8 cellular contexts compared by ENCODE assay signal in genomic region chr20:36573103-36573797, GRCh38. TPM values are rescaled to one million over a fixed set of nuclear protein-coding genes. Genes with fewer than 3 reads are reported as not detected.
DNase-seq lines count a peak whose midpoint lies in the region; ATAC-seq and TF ChIP-seq lines count a peak whose summit lies in the region.

TGIF2 (plus strand) TSS chr20:36573597; CDS start chr20:36578775, 5,178 bp downstream.

- peak in 1 of 2 donors; percentile 41 for TF ChIP-seq POLR2A in heart left ventricle (IDR thresholded peaks at IDR 0.05)
- TF ChIP-seq POLR2A in uterus (IDR thresholded peaks at IDR 0.05), result peak; percentile 64 to 71

- peak within 1 kb of the TSS; percentile 63 to 96 (median 82) for H3K4me3 ChIP-seq in heart left ventricle
- H3K4me3 ChIP-seq in uterus, result peak within 1 kb of the TSS; percentile 75 to 90

- H3K9me3 ChIP-seq in heart left ventricle (no peaks in the 10 kb centered on the region), uterus (no peaks in the 10 kb centered on the region)

- 2 to 4% (median 2%) methylated on average over 51 to 79 of the region's 80 CpGs for whole genome bisulfite sequencing in adipose tissue, 3 donors
- 1 to 16% (median 2%) methylated on average over 15 to 79 of the region's 80 CpGs for WGBS in heart left ventricle, 4 donors

- peak within 1 kb of the TSS; percentile 88 for H3K27ac ChIP-seq in adipose tissue (ENCODE audit: low read depth, low read length)
- peak within 1 kb of the TSS; percentile 75 to 93 (median 89) for H3K27ac ChIP-seq in heart left ventricle
- peak within 1 kb of the TSS; percentile 90 to 99 for H3K27ac ChIP-seq in uterus

- H3K4me1 ChIP-seq in heart left ventricle, result peaks cover 0 to 38% (median 25%) of the 10 kb centered on the region in 12 donors
- H3K4me1 ChIP-seq in uterus, result peaks cover 0 to 8% of the 10 kb centered on the region in 2 donors

- DNase-seq in ELR (ENCODE audit: low read depth) (peak; percentile 94), Kasumi-1 (lab: John Stamatoyannopoulos, UW) (peak; percentile 87), heart left ventricle (peak; percentile 86 to 91 (median 89)), pulmonary artery endothelial cell (ENCODE audit: low read depth, low spot score) (peak; percentile 50), uterus (peak; percentile 88)

- peak; percentile 57 for ATAC-seq in GM21737 (IDR thresholded peaks at IDR 0.05; ENCODE audit: unreplicated experiment)
- ATAC-seq in heart left ventricle, result peak; percentile 79 to 90 (median 88)

- intact Hi-C loops in T-helper 1 cell treated with Interleukin-12 subunit alpha and Interleukin-12 subunit beta and Interleukin-4 antibody, amounts not matched to agents 30 ng/mL and 1 ng/mL, for 36 hours (cut with micrococcal nuclease), result loop anchor here (1.0 to 10.0 kb wide), 6 partner anchors 22 to 828 kb away; partner anchors contain the start of genes AAR2, RAB5IF, RBM39 and SCAND1
- intact Hi-C loops in heart left ventricle (cut with DNase I), result loop anchor here in 1 of 10 donors (5.0 kb wide), 1 partner anchor 34 kb away; the partner anchor contains the start of gene RAB5IF
- intact Hi-C loops in uterus (cut with DNase I; ENCODE audit: low total_unique reads), result no loop called here

- TF ChIP-seq CTCF in heart left ventricle (IDR thresholded peaks at IDR 0.05) (no peak), uterus (IDR thresholded peaks at IDR 0.05) (peak in 1 of 4 experiments; percentile 5)

- H3K36me3 ChIP-seq in heart left ventricle, result no peaks in the 10 kb centered on the region
- no peaks in the 10 kb centered on the region for H3K36me3 ChIP-seq in uterus

- H3K27me3 ChIP-seq in heart left ventricle (no peaks in the 10 kb centered on the region), uterus (no peaks in the 10 kb centered on the region)

RNA-seq across cellular contexts. Expression of gene TGIF2, which starts in this region (rescaled TPM):
- total RNA-seq in T-helper 1 cell treated with Interleukin-12 subunit alpha and Interleukin-12 subunit beta and Interleukin-4 antibody, amounts not matched to agents 30 ng/mL and 1 ng/mL, for 36 hours, result 44.1 and 45.5 TPM in 2 replicates
- polyA plus RNA-seq in adipose tissue (1 to 10 TPM; 6.3 to 7.3 (median 6.4) TPM), heart left ventricle (1 to 10 TPM; 2.1 to 5.4 TPM)
- total RNA-seq in heart left ventricle (10 to 100 TPM in 3 of 9 donors, 1 to 10 TPM in 6; 4.5 to 14.9 (median 8.2) TPM), pulmonary artery endothelial cell (17.4 and 20.9 TPM in 2 replicates), uterus (10 to 100 TPM in 2 of 4 donors, 1 to 10 TPM in 2; 3.3 to 35.7 (median 17.7) TPM)

Comparison
In these comparisons a context has a peak if more than half of its experiments do, and no peak if none do; other contexts are left out.
1. Peak in every context shown above with its lines: DNase-seq, ATAC-seq, H3K4me3 ChIP-seq and H3K27ac ChIP-seq.